In genomic region chr14:76985021-76985420, GRCh38 we compare ENCODE assay signal across 16 cellular contexts. TPM values are rescaled to one million over a fixed set of nuclear protein-coding genes. Genes with fewer than 3 reads are reported as not detected.
A peak's percentile ranks its signal among the peaks of the same experiment; 100 is the strongest.
DNase-seq lines count a peak whose midpoint lies in the region; ATAC-seq and TF ChIP-seq lines count a peak whose summit lies in the region.
"Had no signal": no experiment of that assay in that cellular context is flagged by ENCODE, and none has a peak within 500 bp of the region (broad histone marks: within the 10 kb centered on the region; RNA-seq: fewer than 3 reads in every experiment).

No MANE protein-coding gene starts in this region.

- no peak overlapping the region for H3K56ac ChIP-seq in H9 (ENCODE audit: insufficient read length, low read depth, low read length)

- peak; percentile 42 for ATAC-seq in left lung
- peak; percentile 34 for ATAC-seq in stimulated activated effector memory CD8-positive, alpha-beta T cell treated with anti-CD3 and anti-CD28 coated beads, Interleukin-12 subunit alpha, Interleukin-12 subunit beta, amount 100 ng/mL, for 72 hours

- no peak overlapping the region for H3K9ac ChIP-seq in H9 (ENCODE audit: extremely low read depth, insufficient read length, low read length)

- no peak overlapping the region for H2BK12ac ChIP-seq in H9 (ENCODE audit: insufficient read length, low read depth, low read length)

- no peaks in the 10 kb centered on the region; the same call in 1 of the 2 replicates for H3K4me1 ChIP-seq in H9 (ENCODE audit: insufficient read depth, low read length)
- H3K4me1 ChIP-seq in left lung, result no peaks in the 10 kb centered on the region

- H2BK120ac ChIP-seq in H9 (ENCODE audit: low read depth, low read length, poor library complexity, severe bottlenecking), result no peak overlapping the region

- H3K23ac ChIP-seq in H9 (ENCODE audit: insufficient read length, low read depth, low read length), result no peak overlapping the region

- H3K79me1 ChIP-seq in H9 (ENCODE audit: insufficient read depth, low read depth, low read length, poor library complexity, severe bottlenecking), result no peaks in the 10 kb centered on the region

- no peak overlapping the region for H4K5ac ChIP-seq in H9 (ENCODE audit: insufficient read length, low read depth, low read length)

- H3K27ac Mint-ChIP-seq in H9, result no peak overlapping the region
- H3K27ac Mint-ChIP-seq in stimulated activated effector memory CD8-positive, alpha-beta T cell treated with anti-CD3 and anti-CD28 coated beads, Interleukin-12 subunit alpha, Interleukin-12 subunit beta, amount 100 ng/mL, for 72 hours, result no peak overlapping the region
- H3K27ac Mint-ChIP-seq: activated CD4-positive, alpha-beta T cell treated with anti-CD3 and anti-CD28 coated beads, Interleukin-2, amount 10 ng/mL, durations not matched to agents 24 days and 14 days; activated naive CD8-positive, alpha-beta T cell treated with anti-CD3 and anti-CD28 coated beads, Interleukin-2, amount 10 ng/mL, durations not matched to agents 7 days and 5 days had no signal

- H3K27me3 Mint-ChIP-seq in H9 (ENCODE audit: low read depth), result peaks cover 3% of the 10 kb centered on the region

- DNase-seq in H9, result no peak
- DNase-seq in brain microvascular endothelial cell, result peak; percentile 60
- no peak for DNase-seq in left lung
- DNase-seq in stimulated activated effector memory CD8-positive, alpha-beta T cell treated with anti-CD3 and anti-CD28 coated beads, Interleukin-12 subunit alpha, Interleukin-12 subunit beta, amount 100 ng/mL, for 72 hours (ENCODE audit: low spot score in 2 of 2), result no peak
- no peak for DNase-seq in NCI-H146 treated with DMSO at 0.1 percent for 48 hours (lab: John Stamatoyannopoulos, UW; ENCODE audit: unreplicated experiment)
- no peak for DNase-seq in NCI-H2029 treated with DMSO at 0.1 percent for 48 hours (lab: John Stamatoyannopoulos, UW)
- no peak for DNase-seq in activated naive CD4-positive, alpha-beta T cell (lab: John Stamatoyannopoulos, UW)
- DNase-seq: activated CD4-positive, alpha-beta T cell treated with anti-CD3 and anti-CD28 coated beads, Interleukin-2, amount 10 ng/mL, durations not matched to agents 24 days and 14 days; activated naive CD8-positive, alpha-beta T cell treated with anti-CD3 and anti-CD28 coated beads, Interleukin-2, amount 10 ng/mL, durations not matched to agents 7 days and 5 days; activated T-cell treated with anti-CD3 and anti-CD28 coated beads, Interleukin-2, amount 50 U/mL, for 1 hour; C1 segment of cervical spinal cord; central memory CD4-positive, alpha-beta T cell; DMS79 treated with DMSO at 0.1 percent for 48 hours; NCI-H1436 treated with DMSO at 0.1 percent for 48 hours; NCI-H345; substantia nigra had no signal

- intact Hi-C loops in left lung (cut with DNase I), result no loop called here

- H4K91ac ChIP-seq in H9 (ENCODE audit: insufficient read length, low read depth, low read length), result no peak overlapping the region

- H4K20me1 ChIP-seq in H9 (ENCODE audit: control insufficient read depth, insufficient read depth, insufficient read length), result no peaks in the 10 kb centered on the region

- peak overlapping the region; percentile 38; the same call in 1 of the 2 replicates for H3K14ac ChIP-seq in H9 (ENCODE audit: insufficient read depth, low read length)

- in situ Hi-C loops in brain microvascular endothelial cell (cut with HindIII; ENCODE audit: low pct_ligation_motif_present, low sequenced_read_pairs), result no loop called here

- H3K9me3 Mint-ChIP-seq in H9, result peaks cover 4% of the 10 kb centered on the region in 2 experiments; a peak in 3 of 5 replicates
- H3K9me3 Mint-ChIP-seq in stimulated activated effector memory CD8-positive, alpha-beta T cell treated with anti-CD3 and anti-CD28 coated beads, Interleukin-12 subunit alpha, Interleukin-12 subunit beta, amount 100 ng/mL, for 72 hours, result peaks cover 4% of the 10 kb centered on the region

- no peaks in the 10 kb centered on the region for H3K9me3 ChIP-seq in H9 (ENCODE audit: control insufficient read depth, low read depth, low read length)
- peaks cover 0 to 5% of the 10 kb centered on the region in 2 donors for H3K9me3 ChIP-seq in left lung

- H3K4ac ChIP-seq in H9 (ENCODE audit: low read depth, low read length), result no peak overlapping the region

- H3K4me1 Mint-ChIP-seq in H9, result peaks cover 39 to 42% of the 10 kb centered on the region in 2 experiments
- H3K4me1 Mint-ChIP-seq in stimulated activated effector memory CD8-positive, alpha-beta T cell treated with anti-CD3 and anti-CD28 coated beads, Interleukin-12 subunit alpha, Interleukin-12 subunit beta, amount 100 ng/mL, for 72 hours, result peaks cover 7% of the 10 kb centered on the region

- H3K27me3 ChIP-seq in H9 (ENCODE audit: insufficient read depth, low read length) (no peaks in the 10 kb centered on the region), brain microvascular endothelial cell (replicated peaks) (no peaks in the 10 kb centered on the region), left lung (no peaks in the 10 kb centered on the region)

- no peak for TF ChIP-seq CTCF in H9 (conservative IDR thresholded peaks at IDR 0.05)
- no peak for TF ChIP-seq CTCF in brain microvascular endothelial cell (IDR thresholded peaks at IDR 0.05; ENCODE audit: low read depth, low read length, missing control alignments)
- no peak for TF ChIP-seq CTCF in left lung (IDR thresholded peaks at IDR 0.05)

- H2AK5ac ChIP-seq in H9 (ENCODE audit: insufficient read length, low read length), result no peak overlapping the region

- no peak overlapping the region for H3T11ph ChIP-seq in H9 (ENCODE audit: low read length)

- no peaks in the 10 kb centered on the region for H3K79me2 ChIP-seq in H9 (ENCODE audit: insufficient read depth, low read length)

- no peak overlapping the region for H3K18ac ChIP-seq in H9 (ENCODE audit: insufficient read length, low read depth, low read length)

- no peaks in the 10 kb centered on the region for H3K23me2 ChIP-seq in H9 (ENCODE audit: insufficient read length, low read depth, low read length, poor library complexity, severe bottlenecking)

- H3K4me3 Mint-ChIP-seq in H9, result no peak overlapping the region
- no peak overlapping the region for H3K4me3 Mint-ChIP-seq in stimulated activated effector memory CD8-positive, alpha-beta T cell treated with anti-CD3 and anti-CD28 coated beads, Interleukin-12 subunit alpha, Interleukin-12 subunit beta, amount 100 ng/mL, for 72 hours
- H3K4me3 Mint-ChIP-seq: activated CD4-positive, alpha-beta T cell treated with anti-CD3 and anti-CD28 coated beads, Interleukin-2, amount 10 ng/mL, durations not matched to agents 24 days and 14 days; activated naive CD8-positive, alpha-beta T cell treated with anti-CD3 and anti-CD28 coated beads, Interleukin-2, amount 10 ng/mL, durations not matched to agents 7 days and 5 days had no signal

- no peak overlapping the region for H4K8ac ChIP-seq in H9 (replicated peaks; ENCODE audit: insufficient read length, low read depth, low read length)

- WGBS in H9 (ENCODE audit: extremely low coverage, insufficient read length, low lambda C conversion rate), result no CpG with 5 or more reads among the region's 5 CpGs

- H2BK5ac ChIP-seq in H9 (ENCODE audit: insufficient read length, low read length), result no peak overlapping the region

- H3K4me3 ChIP-seq in brain microvascular endothelial cell (ENCODE audit: low read depth, low read length), result no peak overlapping the region
- no peak overlapping the region for H3K4me3 ChIP-seq in left lung

- no peak overlapping the region for H2BK15ac ChIP-seq in H9 (ENCODE audit: low read depth, low read length)

- no peak overlapping the region for H3K27ac ChIP-seq in H9 (ENCODE audit: insufficient read length, low read depth, low read length)
- H3K27ac ChIP-seq in brain microvascular endothelial cell, result peak overlapping the region; percentile 43
- H3K27ac ChIP-seq in left lung, result no peak overlapping the region

- peaks cover 0 to 5% (median 5%) of the 10 kb centered on the region in 3 experiments; a peak in 4 of 7 replicates for H3K36me3 Mint-ChIP-seq in H9 (ENCODE audit: insufficient read depth in 1 of 3, low read depth in 3 of 3)
- peaks cover 4% of the 10 kb centered on the region for H3K36me3 Mint-ChIP-seq in stimulated activated effector memory CD8-positive, alpha-beta T cell treated with anti-CD3 and anti-CD28 coated beads, Interleukin-12 subunit alpha, Interleukin-12 subunit beta, amount 100 ng/mL, for 72 hours

- H3K4me2 ChIP-seq in H9 (ENCODE audit: insufficient read depth, insufficient read length, low read length), result no peak overlapping the region

- no peak overlapping the region for H2BK20ac ChIP-seq in H9 (ENCODE audit: low read depth, low read length, poor library complexity, severe bottlenecking)

- H3K36me3 ChIP-seq in brain microvascular endothelial cell (replicated peaks) (no peaks in the 10 kb centered on the region), left lung (no peaks in the 10 kb centered on the region)

- no peak overlapping the region for H2AFZ ChIP-seq in H9 (ENCODE audit: low read length)

RNA-seq across cellular contexts. Expression of gene IRF2BPL, which starts 43.5 kb away (rescaled TPM):
- total RNA-seq in H9 (2021) (59.0 and 60.1 TPM in 2 replicates), left lung (10 to 100 TPM; 45.9 to 46.3 TPM)
